1 cellular context compared by ENCODE assay signal in the genomic region with DNA sequence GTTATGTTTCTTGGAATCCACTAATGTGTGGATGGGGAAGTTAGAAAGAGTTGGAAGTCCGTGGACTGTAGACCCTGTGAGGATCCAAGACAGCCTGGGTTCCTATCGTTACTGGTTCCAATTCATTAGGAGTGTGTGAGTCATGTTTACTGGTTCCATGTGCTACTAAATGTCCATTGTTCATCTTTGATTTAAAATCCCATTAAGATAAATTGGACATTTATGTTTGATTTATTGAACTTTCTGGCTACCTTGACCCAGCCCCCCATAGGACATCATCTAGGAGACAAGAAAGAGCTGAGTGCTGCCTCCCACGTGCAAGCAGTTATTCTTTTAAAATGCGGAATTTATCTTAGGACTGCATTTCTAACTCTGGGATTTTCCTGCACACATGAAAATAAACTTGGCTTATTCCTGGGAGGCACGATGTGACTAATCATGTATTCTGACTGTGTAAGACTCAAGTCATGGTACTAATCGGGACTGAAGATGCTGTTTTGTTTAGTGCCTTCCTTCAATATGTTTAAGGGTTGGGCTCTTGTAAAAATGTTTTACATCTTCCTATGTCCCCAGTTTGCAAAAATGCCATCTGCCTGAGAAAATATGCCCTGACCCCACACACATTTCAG.
TF ChIP-seq lines count a peak whose summit lies in the region.

No MANE protein-coding gene starts in this region.

TF ChIP-seq in H1, 55 proteins besides CTCF, POLR2A, EP300 and RAD21:
- TF ChIP-seq NANOG (IDR thresholded peaks at IDR 0.05; ENCODE audit: insufficient read depth, low read depth, low read length, poor library complexity, severe bottlenecking): no peak
- TF ChIP-seq HDAC2 (IDR thresholded peaks at IDR 0.05; ENCODE audit: borderline replicate concordance in 1 of 2, low read depth in 2 of 2, low read length in 2 of 2): no peak
- TF ChIP-seq PHF8 (conservative IDR thresholded peaks at IDR 0.05; ENCODE audit: low read depth, low read length): no peak
- TF ChIP-seq TAF7 (optimal IDR thresholded peaks at IDR 0.05; ENCODE audit: borderline replicate concordance, low read depth, low read length): no peak
TF ChIP-seq in H1: peak in this region for 0.
